In genomic region chr10:26211781-26212444, GRCh38 we compare ENCODE assay signal across 1 cellular context.
TF ChIP-seq lines count a peak whose summit lies in the region.

No MANE protein-coding gene starts in this region.

TF ChIP-seq in H1, 55 proteins besides CTCF, POLR2A, EP300 and RAD21 (continued from another document):
- TF ChIP-seq E2F6 (IDR thresholded peaks at IDR 0.05) (peak; percentile 16; the same call in 1 of the 2 replicates), JUN (IDR thresholded peaks at IDR 0.05; ENCODE audit: low read depth, low read length) (no peak), SAP30 (IDR thresholded peaks at IDR 0.05; ENCODE audit: insufficient read depth, insufficient replicate concordance, low read length) (no peak), SP4 (IDR thresholded peaks at IDR 0.05; ENCODE audit: low read length) (no peak), RBBP5 (IDR thresholded peaks at IDR 0.05; ENCODE audit: borderline replicate concordance, low read depth, low read length) (no peak), NRF1 (IDR thresholded peaks at IDR 0.05; ENCODE audit: low read depth, low read length) (no peak; the same call in 1 of the 2 replicates), SIX5 (IDR thresholded peaks at IDR 0.05; ENCODE audit: low read depth, low read length) (no peak), CEBPB (IDR thresholded peaks at IDR 0.05; ENCODE audit: low read depth, low read length) (no peak), CHD1 (IDR thresholded peaks at IDR 0.05; ENCODE audit: low read depth, low read length) (no peak), HDAC6 (IDR thresholded peaks at IDR 0.05; ENCODE audit: low read depth, low read length) (no peak), EZH2 (IDR thresholded peaks at IDR 0.05; ENCODE audit: low read depth, low read length, severe bottlenecking) (peak; percentile 71), ASH2L (IDR thresholded peaks at IDR 0.05; ENCODE audit: low read length) (peak; percentile 45), GABPA (IDR thresholded peaks at IDR 0.05; ENCODE audit: borderline replicate concordance, insufficient read depth, low read length) (no peak), NANOG (IDR thresholded peaks at IDR 0.05; ENCODE audit: insufficient read depth, low read depth, low read length, poor library complexity, severe bottlenecking) (no peak), GTF2F1 (IDR thresholded peaks at IDR 0.05; ENCODE audit: borderline replicate concordance, low read depth, low read length) (no peak), PHF8 (conservative IDR thresholded peaks at IDR 0.05; ENCODE audit: low read depth, low read length) (no peak), SRF (IDR thresholded peaks at IDR 0.05; ENCODE audit: low read depth, low read length) (no peak), ATF2 (IDR thresholded peaks at IDR 0.05; ENCODE audit: low read length) (no peak), POU5F1 (IDR thresholded peaks at IDR 0.05; ENCODE audit: low read depth, low read length) (no peak), KDM1A (IDR thresholded peaks at IDR 0.05; ENCODE audit: borderline replicate concordance, low read length) (no peak), TBP (IDR thresholded peaks at IDR 0.05; ENCODE audit: low read depth, low read length) (peak; percentile 21; the same call in 1 of the 2 replicates), SP2 (IDR thresholded peaks at IDR 0.05; ENCODE audit: low read length) (no peak), BCL11A (IDR thresholded peaks at IDR 0.05; ENCODE audit: low read depth in 2 of 2, low read length in 2 of 2) (no peak), TAF7 (optimal IDR thresholded peaks at IDR 0.05; ENCODE audit: borderline replicate concordance, low read depth, low read length) (no peak), CBX8 (IDR thresholded peaks at IDR 0.05; ENCODE audit: borderline replicate concordance, low read depth, low read length) (no peak), MAFK (IDR thresholded peaks at IDR 0.05; ENCODE audit: low read depth, low read length) (no peak), JUND (IDR thresholded peaks at IDR 0.05; ENCODE audit: low read length) (no peak), SUZ12 (IDR thresholded peaks at IDR 0.05; ENCODE audit: low read length) (peak; percentile 69), SP1 (IDR thresholded peaks at IDR 0.05; ENCODE audit: low read depth, low read length) (no peak), KDM4A (IDR thresholded peaks at IDR 0.05; ENCODE audit: low read depth, low read length, severe bottlenecking) (peak; percentile 33), BRCA1 (IDR thresholded peaks at IDR 0.05; ENCODE audit: low read depth, low read length) (no peak), CHD2 (IDR thresholded peaks at IDR 0.05; ENCODE audit: low read length) (no peak), SIN3A (conservative IDR thresholded peaks at IDR 0.05 in 1 of 2, IDR thresholded peaks at IDR 0.05 in 1 of 2; ENCODE audit: low read depth in 1 of 2, low read length in 2 of 2) (0 out of 4 replicates have a peak, but pooled peaks of 1 of the 2 experiments have one; percentile 32), CHD7 (IDR thresholded peaks at IDR 0.05; ENCODE audit: insufficient replicate concordance, low read length) (no peak), TCF12 (IDR thresholded peaks at IDR 0.05; ENCODE audit: low read depth, low read length) (no peak), ATF3 (IDR thresholded peaks at IDR 0.05; ENCODE audit: insufficient read depth, low read depth, low read length) (no peak), RNF2 (IDR thresholded peaks at IDR 0.05; ENCODE audit: borderline replicate concordance, low read depth, low read length, missing control alignments, poor library complexity, severe bottlenecking) (peak; percentile 74), CTBP2 (IDR thresholded peaks at IDR 0.05; ENCODE audit: borderline replicate concordance, insufficient read depth, insufficient read length, low read length) (peak; percentile 43), SIRT6 (IDR thresholded peaks at IDR 0.05; ENCODE audit: low read length) (no peak), FOSL1 (IDR thresholded peaks at IDR 0.05; ENCODE audit: insufficient read depth, low read depth, low read length) (no peak), YY1 (IDR thresholded peaks at IDR 0.05; ENCODE audit: low read depth, low read length) (no peak)
- TF ChIP-seq, protein P1, sequence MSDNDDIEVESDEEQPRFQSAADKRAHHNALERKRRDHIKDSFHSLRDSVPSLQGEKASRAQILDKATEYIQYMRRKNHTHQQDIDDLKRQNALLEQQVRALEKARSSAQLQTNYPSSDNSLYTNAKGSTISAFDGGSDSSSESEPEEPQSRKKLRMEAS (IDR thresholded peaks at IDR 0.05): peak; percentile 20; the same call in 1 of the 2 replicates
